11 cellular contexts compared by ENCODE assay signal in the genomic region with DNA sequence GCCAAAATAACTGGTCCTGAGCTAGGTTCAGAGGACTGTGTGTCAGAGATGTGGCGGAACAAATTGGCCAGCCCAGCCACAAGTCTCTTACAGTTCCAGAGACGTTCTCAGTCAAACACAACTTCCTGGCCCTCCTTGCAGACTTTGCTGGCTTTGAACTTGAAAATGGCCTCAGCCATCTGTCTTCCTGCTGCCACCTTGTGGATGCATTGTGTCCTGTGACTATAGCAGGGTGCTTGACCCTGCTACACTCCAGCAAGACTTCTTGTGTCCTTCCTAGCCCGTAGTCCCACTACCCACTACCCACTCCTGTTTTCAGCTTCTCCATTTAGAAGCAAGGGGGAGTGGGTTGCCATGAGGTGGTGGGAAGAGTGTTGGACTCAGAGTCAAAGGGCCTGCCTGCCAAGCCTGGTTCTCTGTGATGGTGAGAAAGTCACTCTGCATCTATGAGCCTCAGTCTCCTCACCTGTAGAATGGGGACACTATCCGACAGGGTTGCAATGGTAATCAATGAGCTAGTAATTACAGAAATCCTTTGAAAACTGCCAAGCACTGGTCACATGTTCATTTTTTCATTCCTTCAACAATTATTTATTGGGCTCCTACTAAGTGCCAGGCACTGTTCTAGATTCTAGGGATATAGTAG.
DNase-seq lines count a peak whose midpoint lies in the region; ATAC-seq and TF ChIP-seq lines count a peak whose summit lies in the region.
"Had no signal": no experiment of that assay in that cellular context is flagged by ENCODE, and none has a peak within 500 bp of the region (broad histone marks: within the 10 kb centered on the region; RNA-seq: fewer than 3 reads in every experiment).

No MANE protein-coding gene starts in this region.

- H3K9me3 Mint-ChIP-seq in naive thymus-derived CD8-positive, alpha-beta T cell: peaks cover 10 to 27% (median 16%) of the 10 kb centered on the region in 9 donors

- H3K4me1 Mint-ChIP-seq in naive thymus-derived CD8-positive, alpha-beta T cell: peaks cover 0 to 2% (median 0%) of the 10 kb centered on the region in 4 donors
- H3K4me1 Mint-ChIP-seq: nephron had no signal

- no peak overlapping the region for H3K4me3 Mint-ChIP-seq in naive thymus-derived CD8-positive, alpha-beta T cell
- H3K4me3 Mint-ChIP-seq: nephron had no signal

- in situ Hi-C loops in T47D (cut with HindIII; ENCODE audit: low pct_unique_long_range_greater_than_20kb, low sequenced_read_pairs): no loop called here

- H3K4me1 ChIP-seq in breast epithelium (no peaks in the 10 kb centered on the region), colonic mucosa (no peaks in the 10 kb centered on the region), testis (no peaks in the 10 kb centered on the region), sigmoid colon (no peaks in the 10 kb centered on the region), ovary (ENCODE audit: insufficient read depth) (no peaks in the 10 kb centered on the region)

- POLR2A ChIA-PET in naive thymus-derived CD8-positive, alpha-beta T cell (lab: Charles Lee): no interaction called here

- no peak overlapping the region for H3K27ac ChIP-seq in breast epithelium
- no peak overlapping the region for H3K27ac ChIP-seq in colonic mucosa
- H3K27ac ChIP-seq in testis: no peak overlapping the region
- no peak overlapping the region for H3K27ac ChIP-seq in sigmoid colon
- no peak overlapping the region for H3K27ac ChIP-seq in ovary

- ATAC-seq in naive thymus-derived CD8-positive, alpha-beta T cell: no peak
- ATAC-seq: Right ventricle myocardium inferior had no signal

- TF ChIP-seq EP300 in sigmoid colon (IDR thresholded peaks at IDR 0.05): no peak
- TF ChIP-seq EP300 in ovary (IDR thresholded peaks at IDR 0.05): no peak

- H3K9ac ChIP-seq in colonic mucosa (ENCODE audit: low read depth in 2 of 2, low read length in 2 of 2): no peak overlapping the region

- no peak overlapping the region for H3K27ac Mint-ChIP-seq in naive thymus-derived CD8-positive, alpha-beta T cell
- H3K27ac Mint-ChIP-seq: nephron had no signal

- intact Hi-C loops in breast epithelium (cut with DNase I; ENCODE audit: low total_unique reads) (no loop called here), colonic mucosa (cut with DNase I) (no loop called here), testis (cut with DNase I; ENCODE audit: low total_unique reads) (no loop called here), sigmoid colon (cut with DNase I) (no loop called here), ovary (cut with DNase I) (no loop called here)

- 71 to 82% methylated on average over 4 of the region's 4 CpGs for WGBS in testis, 2 donors
- WGBS in sigmoid colon, 2 donors: 60 to 61% methylated on average over 4 of the region's 4 CpGs
- WGBS in ovary, 3 donors: 57 to 66% (median 62%) methylated on average over 4 of the region's 4 CpGs

- H3K27me3 ChIP-seq in breast epithelium: no peaks in the 10 kb centered on the region
- no peaks in the 10 kb centered on the region for H3K27me3 ChIP-seq in colonic mucosa
- H3K27me3 ChIP-seq in testis: no peaks in the 10 kb centered on the region
- H3K27me3 ChIP-seq in sigmoid colon: no peaks in the 10 kb centered on the region
- no peaks in the 10 kb centered on the region for H3K27me3 ChIP-seq in ovary

- H3K4me3 ChIP-seq in breast epithelium (no peak overlapping the region), colonic mucosa (no peak overlapping the region), testis (no peak overlapping the region), sigmoid colon (no peak overlapping the region), ovary (no peak overlapping the region)

- TF ChIP-seq POLR2A in breast epithelium (IDR thresholded peaks at IDR 0.05): no peak
- no peak for TF ChIP-seq POLR2A in testis (IDR thresholded peaks at IDR 0.05)
- no peak for TF ChIP-seq POLR2A in sigmoid colon (IDR thresholded peaks at IDR 0.05)
- TF ChIP-seq POLR2A in ovary (IDR thresholded peaks at IDR 0.05): no peak

- H3K36me3 ChIP-seq in breast epithelium (no peaks in the 10 kb centered on the region), colonic mucosa (no peaks in the 10 kb centered on the region), testis (ENCODE audit: low read depth, missing control alignments) (no peaks in the 10 kb centered on the region), sigmoid colon (no peaks in the 10 kb centered on the region), ovary (no peaks in the 10 kb centered on the region)

- H3K27me3 Mint-ChIP-seq in naive thymus-derived CD8-positive, alpha-beta T cell: peaks cover 7 to 45% (median 32%) of the 10 kb centered on the region in 5 donors

- no peak for TF ChIP-seq CTCF in breast epithelium (IDR thresholded peaks at IDR 0.05)
- peak; percentile 33 for TF ChIP-seq CTCF in colonic mucosa (IDR thresholded peaks at IDR 0.05)
- TF ChIP-seq CTCF in testis (IDR thresholded peaks at IDR 0.05): no peak
- TF ChIP-seq CTCF in sigmoid colon (IDR thresholded peaks at IDR 0.05): peak in 1 of 4 experiments; percentile 28
- TF ChIP-seq CTCF in ovary (IDR thresholded peaks at IDR 0.05): no peak

- H3K9me3 ChIP-seq in breast epithelium: peaks cover 8 to 21% of the 10 kb centered on the region in 2 donors
- no peaks in the 10 kb centered on the region for H3K9me3 ChIP-seq in colonic mucosa
- H3K9me3 ChIP-seq in testis: no peaks in the 10 kb centered on the region
- no peaks in the 10 kb centered on the region for H3K9me3 ChIP-seq in sigmoid colon
- no peaks in the 10 kb centered on the region for H3K9me3 ChIP-seq in ovary

- DNase-seq in T47D (ENCODE audit: low read depth in 1 of 2, low spot score in 1 of 2) (peak; percentile 13 to 49), breast epithelium (ENCODE audit: low spot score in 2 of 2) (no peak), M059J (ENCODE audit: low read depth) (peak; percentile 34), colonic mucosa (peak; percentile 63), testis (peak; percentile 26), sigmoid colon (no peak), ovary (no peak)
- no peak for DNase-seq in naive thymus-derived CD8-positive, alpha-beta T cell
- DNase-seq: central memory CD4-positive, alpha-beta T cell had no signal

- peaks cover 0 to 17% (median 0%) of the 10 kb centered on the region in 3 donors for H3K36me3 Mint-ChIP-seq in naive thymus-derived CD8-positive, alpha-beta T cell

Comparison
In these comparisons a context has a peak if more than half of its experiments do, and no peak if none do; other contexts are left out.
1. DNase-seq: peak in T47D (2 of 2), M059J (single experiment), colonic mucosa (single experiment) and testis (single experiment); none in breast epithelium (0 of 2), naive thymus-derived CD8-positive, alpha-beta T cell (0 of 10), sigmoid colon (single experiment) and ovary (0 of 5).